ENCODE assay signal across 8 cellular contexts in the genomic region with DNA sequence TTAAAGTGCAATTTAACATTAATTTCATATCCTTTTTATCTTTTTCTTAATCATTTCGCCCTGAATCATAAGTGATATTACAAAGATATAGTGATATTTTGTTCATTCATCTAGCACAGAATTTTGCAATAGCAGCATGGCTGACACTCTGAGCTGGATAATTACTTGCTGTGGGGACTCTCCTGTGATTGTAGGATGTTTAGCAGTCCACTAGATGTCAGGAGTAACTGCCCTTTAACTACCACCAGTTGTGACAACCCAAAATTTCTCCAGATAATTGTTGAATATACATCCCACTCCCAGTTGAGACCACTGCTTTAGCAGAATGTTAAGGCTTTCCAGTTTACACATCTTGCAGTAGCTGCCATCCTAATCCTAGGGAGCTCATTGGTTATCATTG.
DNase-seq lines count a peak whose midpoint lies in the region; ATAC-seq and TF ChIP-seq lines count a peak whose summit lies in the region.

No MANE protein-coding gene starts in this region.

- peak; percentile 82 for TF ChIP-seq CTCF in HFFc6 (IDR thresholded peaks at IDR 0.05)
- peak; percentile 69 for TF ChIP-seq CTCF in fibroblast of pulmonary artery (IDR thresholded peaks at IDR 0.05; ENCODE audit: low read length, missing control alignments)

- no peak overlapping the region for H3K27ac Mint-ChIP-seq in HFFc6

- H3K27me3 Mint-ChIP-seq in HFFc6 (ENCODE audit: insufficient read depth): no peaks in the 10 kb centered on the region

- no peak overlapping the region for H3K4me3 ChIP-seq in fibroblast of pulmonary artery (replicated peaks; ENCODE audit: low read depth, low read length)

- H3K4me1 Mint-ChIP-seq in HFFc6 (ENCODE audit: low read depth): peaks cover 28% of the 10 kb centered on the region

- H3K36me3 Mint-ChIP-seq in HFFc6 (ENCODE audit: low read depth): no peaks in the 10 kb centered on the region

- no peak overlapping the region for H3K4me3 Mint-ChIP-seq in HFFc6

- H3K9me3 Mint-ChIP-seq in HFFc6: peaks cover 4% of the 10 kb centered on the region; the same call in 1 of the 2 replicates

- ATAC-seq in GM18861 (IDR thresholded peaks at IDR 0.05; ENCODE audit: unreplicated experiment): no peak

- DNase-seq in NCI-H1105 treated with DMSO at 0.1 percent for 48 hours (lab: John Stamatoyannopoulos, UW): peak; percentile 53
- no peak for DNase-seq in NCI-H1105 (lab: John Stamatoyannopoulos, UW)
- peak; percentile 64 for DNase-seq in HFFc6
- DNase-seq in SK-N-DZ (ENCODE audit: low spot score): peak; percentile 22
- DNase-seq in fibroblast of pulmonary artery (ENCODE audit: low read depth): peak; percentile 82
- DNase-seq in renal cortical epithelial cell (ENCODE audit: low read depth): peak; percentile 43
- no peak for DNase-seq in NCI-H1930 (lab: John Stamatoyannopoulos, UW)

Comparison
In these comparisons a context has a peak if more than half of its experiments do, and no peak if none do; other contexts are left out.
1. DNase-seq: peak in NCI-H1105 treated with DMSO at 0.1 percent for 48 hours (single experiment), HFFc6 (single experiment), SK-N-DZ (single experiment), fibroblast of pulmonary artery (single experiment) and renal cortical epithelial cell (single experiment); none in NCI-H1105 (single experiment) and NCI-H1930 (0 of 2).